Comparison of ENCODE assay signal across 8 cellular contexts in genomic region chr14:93112891-93113677, GRCh38. TPM values are rescaled to one million over a fixed set of nuclear protein-coding genes. Genes with fewer than 3 reads are reported as not detected.
DNase-seq lines count a peak whose midpoint lies in the region; ATAC-seq lines count a peak whose summit lies in the region.

No MANE protein-coding gene starts in this region.

- H2BK12ac ChIP-seq in neuronal stem cell (ENCODE audit: low read length), result no peak overlapping the region

- peak overlapping the region; percentile 14 for H3K4me2 ChIP-seq in neuronal stem cell (ENCODE audit: insufficient read depth, low read length, poor library complexity, severe bottlenecking)

- H3K23ac ChIP-seq in neuronal stem cell (ENCODE audit: low read depth, low read length, poor library complexity), result no peak overlapping the region

- H2AK5ac ChIP-seq in neuronal stem cell (ENCODE audit: low read depth, low read length), result no peak overlapping the region

- no peak overlapping the region for H4K91ac ChIP-seq in neuronal stem cell (ENCODE audit: low read depth, low read length, poor library complexity)

- H2BK15ac ChIP-seq in neuronal stem cell (ENCODE audit: low read length), result no peak overlapping the region

- H3K9me3 ChIP-seq in neuronal stem cell (replicated peaks in 1 of 2; ENCODE audit: control insufficient read depth in 2 of 2, insufficient read depth in 1 of 2, low read depth in 1 of 2, low read length in 2 of 2) (no peaks in the 10 kb centered on the region), stomach smooth muscle (ENCODE audit: control insufficient read depth in 2 of 2, low read length in 2 of 2) (no peaks in the 10 kb centered on the region)

- no peak overlapping the region for H3K4ac ChIP-seq in neuronal stem cell (ENCODE audit: low read length)

- H4K8ac ChIP-seq in neuronal stem cell (ENCODE audit: low read depth, low read length), result no peak overlapping the region

- H2AFZ ChIP-seq in neuronal stem cell (ENCODE audit: low read length), result peak overlapping the region; percentile 13

- no peak overlapping the region for H2BK120ac ChIP-seq in neuronal stem cell (ENCODE audit: low read depth, low read length)

- peaks cover 15 to 17% of the 10 kb centered on the region in 2 donors for H3K4me1 ChIP-seq in neuronal stem cell (ENCODE audit: control insufficient read depth in 2 of 2, insufficient read depth in 1 of 2, low read depth in 1 of 2, low read length in 2 of 2)
- H3K4me1 ChIP-seq in stomach smooth muscle (ENCODE audit: control insufficient read depth, insufficient read depth, low read length), result peaks cover 29% of the 10 kb centered on the region

- no peak overlapping the region for H3K14ac ChIP-seq in neuronal stem cell (ENCODE audit: low read length)

- H2BK5ac ChIP-seq in neuronal stem cell (ENCODE audit: low read length), result no peak overlapping the region

- no peak for ATAC-seq in HG03460 (IDR thresholded peaks at IDR 0.05; ENCODE audit: unreplicated experiment)

- H3K4me3 ChIP-seq in Jurkat, Clone E6-1 (ENCODE audit: low read length), result peak overlapping the region; percentile 15; the same call in 1 of the 2 replicates
- H3K4me3 ChIP-seq in neuronal stem cell (ENCODE audit: low read length in 2 of 2) (peak overlapping the region in 1 of 2 donors; percentile 7), stomach smooth muscle (ENCODE audit: low read length in 2 of 2) (peak overlapping the region; percentile 82 to 97)

- H3K36me3 ChIP-seq in neuronal stem cell (replicated peaks in 1 of 2; ENCODE audit: control insufficient read depth in 2 of 2, insufficient read depth in 2 of 2, low read length in 2 of 2) (no peaks in the 10 kb centered on the region), stomach smooth muscle (ENCODE audit: control insufficient read depth in 2 of 2, insufficient read depth in 2 of 2, low read length in 2 of 2) (no peaks in the 10 kb centered on the region)

- DNase-seq in EL, result peak; percentile 78
- peak; percentile 74 for DNase-seq in Jurkat, Clone E6-1 (ENCODE audit: low read depth, low spot score)
- DNase-seq in RPMI8226, result peak; percentile 78
- peak; percentile 59 for DNase-seq in activated effector memory CD4-positive, alpha-beta T cell treated with Interleukin-2 at 50 U/mL for 16 hours
- DNase-seq in foreskin melanocyte, result peak; percentile 84
- peak; percentile 73 for DNase-seq in neuronal stem cell (ENCODE audit: low spot score)

- H3K18ac ChIP-seq in neuronal stem cell (ENCODE audit: low read length), result no peak overlapping the region

- no peaks in the 10 kb centered on the region for H3K79me1 ChIP-seq in neuronal stem cell (ENCODE audit: low read depth, low read length)

- H3K9ac ChIP-seq in neuronal stem cell (ENCODE audit: low read depth, low read length, poor library complexity), result no peak overlapping the region
- H3K9ac ChIP-seq in stomach smooth muscle (ENCODE audit: low read length in 2 of 2), result peak overlapping the region in 1 of 2 donors; percentile 51

- H3K27me3 ChIP-seq in neuronal stem cell (ENCODE audit: control insufficient read depth in 3 of 3, insufficient read depth in 3 of 3, low read depth in 1 of 3, low read length in 3 of 3), result peaks cover 0 to 14% (median 0%) of the 10 kb centered on the region in 3 experiments
- no peaks in the 10 kb centered on the region for H3K27me3 ChIP-seq in stomach smooth muscle (ENCODE audit: control insufficient read depth in 1 of 2, insufficient read depth in 2 of 2, low read length in 2 of 2)

- WGBS in neuronal stem cell (ENCODE audit: extremely low coverage in 2 of 2, insufficient read length in 2 of 2, insufficient replicate concordance in 1 of 2), 2 donors, result no CpG with 5 or more reads among the region's 15 CpGs

- H3K27ac ChIP-seq in neuronal stem cell (replicated peaks; ENCODE audit: low read length), result no peak overlapping the region
- H3K27ac ChIP-seq in stomach smooth muscle (ENCODE audit: low read length), result peak overlapping the region; percentile 58

RNA-seq across cellular contexts. Expression of gene ITPK1, which starts 2.6 kb away (rescaled TPM):
- polyA plus RNA-seq in Jurkat, Clone E6-1 (2012; ENCODE audit: insufficient read depth, insufficient read length), result 30.7 TPM
- 22.2 TPM for polyA plus RNA-seq in neuronal stem cell (2013, experiment 1 of 2)
- 24.0 TPM for polyA plus RNA-seq in neuronal stem cell (2013, experiment 2 of 2)
